Comparison of ENCODE assay signal across 13 cellular contexts in the genomic region with DNA sequence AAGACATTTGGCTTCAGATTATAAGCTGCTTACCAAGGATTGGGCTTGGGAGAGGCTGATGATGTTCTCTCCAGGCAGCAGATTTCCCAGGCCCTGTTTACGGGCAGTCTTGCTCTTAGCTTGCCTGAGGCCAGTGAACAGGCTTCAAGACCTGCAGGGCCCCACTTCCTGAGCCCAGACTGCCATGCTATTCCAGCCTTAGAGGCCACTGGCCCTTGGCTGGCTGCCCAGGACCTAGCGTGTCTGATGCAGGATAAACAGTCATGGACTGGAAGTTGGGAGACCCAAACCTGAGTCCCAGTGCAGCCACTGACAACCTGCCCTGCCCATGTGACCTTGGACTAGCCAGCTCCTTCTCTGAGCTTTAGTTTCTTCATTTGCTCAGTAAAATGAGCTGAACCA. TPM values are rescaled to one million over a fixed set of nuclear protein-coding genes. Genes with fewer than 3 reads are reported as not detected.
DNase-seq lines count a peak whose midpoint lies in the region; TF ChIP-seq lines count a peak whose summit lies in the region.
"Had no signal": no experiment of that assay in that cellular context is flagged by ENCODE, and none has a peak within 500 bp of the region (broad histone marks: within the 10 kb centered on the region; RNA-seq: fewer than 3 reads in every experiment).

No MANE protein-coding gene starts in this region.

- DNase-seq in astrocyte of the hippocampus (ENCODE audit: low read depth, low spot score) (peak; percentile 26), right atrium auricular region (ENCODE audit: low spot score) (no peak), sigmoid colon (no peak), AG20443 (ENCODE audit: low spot score) (no peak), NCI-H128 (lab: John Stamatoyannopoulos, UW; ENCODE audit: unreplicated experiment) (no peak), SK-N-DZ (ENCODE audit: low spot score) (no peak)
- DNase-seq in stimulated activated CD4-positive, alpha-beta T cell treated with anti-CD3 and anti-CD28 coated beads, Interleukin-1b, Interleukin-23, amount 100 ng/mL, for 48 hours: no peak

- H3K36me3 ChIP-seq in HEK293 (ENCODE audit: control insufficient read depth in 2 of 2, insufficient read depth in 1 of 2, low read length in 2 of 2) (peaks cover 0 to 9% of the 10 kb centered on the region in 2 experiments; a peak in 1 of 3 replicates), right atrium auricular region (no peaks in the 10 kb centered on the region), sigmoid colon (no peaks in the 10 kb centered on the region)
- H3K36me3 ChIP-seq: esophagus muscularis mucosa, left lung had no signal

- POLR2A ChIA-PET in HEK293 (lab: Yijun Ruan, JAX): interaction anchor here (0.6 kb wide), 1 partner anchor 114 kb away, joined by 3 read pairs; no protein-coding TSS in a partner anchor

- CTCF ChIA-PET in HEK293 (lab: Yijun Ruan, JAX): interaction anchor here (1.1 to 1.3 kb wide), 2 partner anchors 10 to 29 kb away, joined by 3 read pairs; no protein-coding TSS in a partner anchor

- WGBS in sigmoid colon, 2 donors: 49 to 75% methylated on average over 2 of the region's 2 CpGs

- H3K4me1 ChIP-seq in HEK293 (ENCODE audit: control insufficient read depth, insufficient read depth, low read length): peaks cover 42% of the 10 kb centered on the region
- H3K4me1 ChIP-seq in right atrium auricular region: peaks cover 0 to 83% of the 10 kb centered on the region in 2 donors
- peaks cover 0 to 82% (median 78%) of the 10 kb centered on the region in 4 donors for H3K4me1 ChIP-seq in sigmoid colon

- no peak for TF ChIP-seq POLR2A in sigmoid colon (IDR thresholded peaks at IDR 0.05)

- H3K27ac ChIP-seq in HEK293 (ENCODE audit: extremely low read depth, low read depth, low read length) (no peak overlapping the region), right atrium auricular region (peak overlapping the region; percentile 13 to 22), sigmoid colon (peak overlapping the region in 3 of 4 donors; percentile 86 to 87 (median 86))
- H3K27ac ChIP-seq: left lung, psoas muscle had no signal

- TF ChIP-seq EP300 in sigmoid colon (IDR thresholded peaks at IDR 0.05): no peak

- H3K9me3 ChIP-seq in HEK293 (ENCODE audit: control insufficient read depth, insufficient read depth, low read depth, low read length) (no peaks in the 10 kb centered on the region), right atrium auricular region (no peaks in the 10 kb centered on the region), sigmoid colon (no peaks in the 10 kb centered on the region)
- H3K9me3 ChIP-seq: esophagus muscularis mucosa, left lung, psoas muscle had no signal

- H3K4me3 ChIP-seq in HEK293 (ENCODE audit: low read depth, low read length): no peak overlapping the region
- no peak overlapping the region for H3K4me3 ChIP-seq in right atrium auricular region
- H3K4me3 ChIP-seq in sigmoid colon: no peak overlapping the region
- H3K4me3 ChIP-seq: esophagus muscularis mucosa, left lung had no signal

- intact Hi-C loops in sigmoid colon (cut with DNase I): loop anchor here (5.0 kb wide), 1 partner anchor 41 kb away; a partner anchor contains a TSS

- TF ChIP-seq CTCF in HEK293 (tag by site-specific recombination; IDR thresholded peaks at IDR 0.05): no peak
- TF ChIP-seq CTCF in right atrium auricular region (IDR thresholded peaks at IDR 0.05): no peak
- TF ChIP-seq CTCF in sigmoid colon (IDR thresholded peaks at IDR 0.05): no peak

- H3K27me3 ChIP-seq in right atrium auricular region (no peaks in the 10 kb centered on the region), sigmoid colon (no peaks in the 10 kb centered on the region)

TF ChIP-seq in HEK293, 187 proteins besides CTCF, POLR2A, EP300 and RAD21:
- TF ChIP-seq, protein P1, sequence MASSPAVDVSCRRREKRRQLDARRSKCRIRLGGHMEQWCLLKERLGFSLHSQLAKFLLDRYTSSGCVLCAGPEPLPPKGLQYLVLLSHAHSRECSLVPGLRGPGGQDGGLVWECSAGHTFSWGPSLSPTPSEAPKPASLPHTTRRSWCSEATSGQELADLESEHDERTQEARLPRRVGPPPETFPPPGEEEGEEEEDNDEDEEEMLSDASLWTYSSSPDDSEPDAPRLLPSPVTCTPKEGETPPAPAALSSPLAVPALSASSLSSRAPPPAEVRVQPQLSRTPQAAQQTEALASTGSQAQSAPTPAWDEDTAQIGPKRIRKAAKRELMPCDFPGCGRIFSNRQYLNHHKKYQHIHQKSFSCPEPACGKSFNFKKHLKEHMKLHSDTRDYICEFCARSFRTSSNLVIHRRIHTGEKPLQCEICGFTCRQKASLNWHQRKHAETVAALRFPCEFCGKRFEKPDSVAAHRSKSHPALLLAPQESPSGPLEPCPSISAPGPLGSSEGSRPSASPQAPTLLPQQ (tag by site-specific recombination; IDR thresholded peaks at IDR 0.05): peak; percentile 45; the same call in 1 of the 2 replicates
- TF ChIP-seq ZFP69B (tag by site-specific recombination; IDR thresholded peaks at IDR 0.05) (0 out of 2 replicates have a peak, but pooled peaks have one; percentile 20), RBAK (tag by site-specific recombination; IDR thresholded peaks at IDR 0.05) (no peak), TRIM28 (IDR thresholded peaks at IDR 0.05; ENCODE audit: borderline replicate concordance, low read length) (no peak), OSR2 (tag by site-specific recombination; IDR thresholded peaks at IDR 0.05) (no peak), ZNF266 (tag by site-specific recombination; IDR thresholded peaks at IDR 0.05; ENCODE audit: low read depth) (no peak), GLIS1 (tag by site-specific recombination; IDR thresholded peaks at IDR 0.05) (no peak), ZNF664 (tag by site-specific recombination; IDR thresholded peaks at IDR 0.05) (no peak), ZBTB20 (tag by site-specific recombination; IDR thresholded peaks at IDR 0.05) (0 out of 2 replicates have a peak, but pooled peaks have one; percentile 34), ZNF610 (tag by site-specific recombination; IDR thresholded peaks at IDR 0.05; ENCODE audit: borderline replicate concordance) (no peak)
- TF ChIP-seq, protein P2, sequence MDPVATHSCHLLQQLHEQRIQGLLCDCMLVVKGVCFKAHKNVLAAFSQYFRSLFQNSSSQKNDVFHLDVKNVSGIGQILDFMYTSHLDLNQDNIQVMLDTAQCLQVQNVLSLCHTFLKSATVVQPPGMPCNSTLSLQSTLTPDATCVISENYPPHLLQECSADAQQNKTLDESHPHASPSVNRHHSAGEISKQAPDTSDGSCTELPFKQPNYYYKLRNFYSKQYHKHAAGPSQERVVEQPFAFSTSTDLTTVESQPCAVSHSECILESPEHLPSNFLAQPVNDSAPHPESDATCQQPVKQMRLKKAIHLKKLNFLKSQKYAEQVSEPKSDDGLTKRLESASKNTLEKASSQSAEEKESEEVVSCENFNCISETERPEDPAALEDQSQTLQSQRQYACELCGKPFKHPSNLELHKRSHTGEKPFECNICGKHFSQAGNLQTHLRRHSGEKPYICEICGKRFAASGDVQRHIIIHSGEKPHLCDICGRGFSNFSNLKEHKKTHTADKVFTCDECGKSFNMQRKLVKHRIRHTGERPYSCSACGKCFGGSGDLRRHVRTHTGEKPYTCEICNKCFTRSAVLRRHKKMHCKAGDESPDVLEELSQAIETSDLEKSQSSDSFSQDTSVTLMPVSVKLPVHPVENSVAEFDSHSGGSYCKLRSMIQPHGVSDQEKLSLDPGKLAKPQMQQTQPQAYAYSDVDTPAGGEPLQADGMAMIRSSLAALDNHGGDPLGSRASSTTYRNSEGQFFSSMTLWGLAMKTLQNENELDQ (tag by site-specific recombination; IDR thresholded peaks at IDR 0.05; ENCODE audit: low read depth): no peak
- TF ChIP-seq, protein P3, sequence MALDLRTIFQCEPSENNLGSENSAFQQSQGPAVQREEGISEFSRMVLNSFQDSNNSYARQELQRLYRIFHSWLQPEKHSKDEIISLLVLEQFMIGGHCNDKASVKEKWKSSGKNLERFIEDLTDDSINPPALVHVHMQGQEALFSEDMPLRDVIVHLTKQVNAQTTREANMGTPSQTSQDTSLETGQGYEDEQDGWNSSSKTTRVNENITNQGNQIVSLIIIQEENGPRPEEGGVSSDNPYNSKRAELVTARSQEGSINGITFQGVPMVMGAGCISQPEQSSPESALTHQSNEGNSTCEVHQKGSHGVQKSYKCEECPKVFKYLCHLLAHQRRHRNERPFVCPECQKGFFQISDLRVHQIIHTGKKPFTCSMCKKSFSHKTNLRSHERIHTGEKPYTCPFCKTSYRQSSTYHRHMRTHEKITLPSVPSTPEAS (tag by site-specific recombination; IDR thresholded peaks at IDR 0.05): no peak

RNA-seq across cellular contexts. Expression of a gene that starts 2.9 kb away (rescaled TPM):
- total RNA-seq in right atrium auricular region: 10 to 100 TPM; 42.8 to 81.2 TPM
- total RNA-seq in sigmoid colon: 10 to 100 TPM; 43.7 to 57.4 (median 50.9) TPM
- polyA plus RNA-seq in sigmoid colon: 10 to 100 TPM; 33.3 to 63.5 (median 37.8) TPM
- polyA plus RNA-seq in SK-N-DZ (2014; cell fraction: cytosol; rRNA removed): 94.0 and 107 TPM in 2 replicates
- polyA plus RNA-seq in SK-N-DZ (2014; cell fraction: nucleus; rRNA removed): 19.5 and 26.8 TPM in 2 replicates

RNA-seq across cellular contexts. Expression of a gene that starts 42.8 kb away (rescaled TPM):
- total RNA-seq in right atrium auricular region (10 to 100 TPM; 24.2 to 34.7 TPM), sigmoid colon (10 to 100 TPM; 22.0 to 29.9 (median 23.9) TPM)
- polyA plus RNA-seq in sigmoid colon: 10 to 100 TPM; 12.0 to 67.3 (median 14.1) TPM
- 34.6 and 36.3 TPM in 2 replicates for polyA plus RNA-seq in SK-N-DZ (2014; cell fraction: cytosol; rRNA removed)
- 16.0 and 16.4 TPM in 2 replicates for polyA plus RNA-seq in SK-N-DZ (2014; cell fraction: nucleus; rRNA removed)

RNA-seq across cellular contexts. Expression of a gene that starts 54.7 kb away (rescaled TPM):
- not detected for total RNA-seq in right atrium auricular region
- total RNA-seq in sigmoid colon: not detected
- polyA plus RNA-seq in sigmoid colon: under 1 TPM in 1 of 3 donors, not detected in 2; 0.41 TPM
- 0.12 and 0.75 TPM in 2 replicates for polyA plus RNA-seq in SK-N-DZ (2014; cell fraction: cytosol; rRNA removed)
- 1.2 TPM in 1 of 2 replicates, not detected in the other for polyA plus RNA-seq in SK-N-DZ (2014; cell fraction: nucleus; rRNA removed)
- total RNA-seq: esophagus muscularis mucosa, psoas muscle, urinary bladder had no signal
- polyA plus RNA-seq: psoas muscle, urinary bladder had no signal

RNA-seq across cellular contexts. Expression of a gene that starts 54.7 kb away (rescaled TPM):
- total RNA-seq in right atrium auricular region (not detected), sigmoid colon (not detected)
- not detected for polyA plus RNA-seq in sigmoid colon
- not detected in 2 replicates for polyA plus RNA-seq in SK-N-DZ (2014; cell fraction: cytosol; rRNA removed)
- polyA plus RNA-seq in SK-N-DZ (2014; cell fraction: nucleus; rRNA removed): not detected in 2 replicates
- total RNA-seq: esophagus muscularis mucosa, psoas muscle, urinary bladder had no signal
- polyA plus RNA-seq: adipose tissue, psoas muscle, urinary bladder had no signal
